Comparison of ENCODE assay signal across 8 cellular contexts in the genomic region with DNA sequence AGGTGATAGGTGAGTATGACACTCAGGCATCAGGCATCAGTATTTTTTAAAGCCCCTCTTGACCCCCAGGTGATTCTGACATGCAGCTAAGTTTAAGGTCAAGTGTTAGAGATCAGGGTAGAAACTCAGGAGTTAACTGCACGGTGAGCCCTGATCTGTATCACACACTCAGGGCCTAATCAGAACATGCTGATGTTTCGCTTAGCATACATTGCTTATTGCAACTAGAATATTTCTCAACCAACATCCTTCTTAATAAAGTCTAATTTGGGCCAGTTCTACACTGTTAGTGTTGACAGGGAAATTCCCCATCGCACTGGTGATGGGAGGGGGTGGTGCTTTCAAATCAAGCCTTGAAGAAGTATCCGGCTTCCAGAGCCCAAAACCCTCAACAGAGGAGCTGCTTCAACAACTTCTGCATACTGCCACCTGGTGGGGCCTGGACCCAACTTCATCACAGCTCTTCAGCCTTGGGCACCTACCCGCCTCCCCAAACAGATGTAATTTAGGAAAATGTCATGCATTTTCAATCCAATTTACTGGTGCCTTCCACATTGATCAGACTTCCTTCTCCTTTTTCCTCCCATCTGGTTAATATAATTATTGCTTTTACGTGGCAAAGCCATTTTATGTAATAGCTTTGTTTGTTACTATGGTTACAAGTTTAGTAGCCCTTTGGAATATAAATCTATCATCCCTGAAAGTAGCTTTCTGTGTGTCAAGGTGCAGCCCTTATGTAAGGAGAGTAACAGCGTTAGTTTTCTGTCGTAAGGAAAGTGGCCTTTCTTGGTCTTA.
DNase-seq lines count a peak whose midpoint lies in the region; ATAC-seq and TF ChIP-seq lines count a peak whose summit lies in the region.

No MANE protein-coding gene starts in this region.

- H3K36me3 ChIP-seq in lung (ENCODE audit: control insufficient read depth in 2 of 2, insufficient read depth in 2 of 2, low read length in 2 of 2), result no peaks in the 10 kb centered on the region

- H3K4me3 ChIP-seq in AG09309 (ENCODE audit: control insufficient read depth, low read depth, low read length), result no peak overlapping the region
- H3K4me3 ChIP-seq in dorsolateral prefrontal cortex, result peak overlapping the region in 27 of 59 donors; percentile 0 to 41 (median 19)
- no peak overlapping the region for H3K4me3 ChIP-seq in lung

- peak; percentile 67 for DNase-seq in AG09309 (ENCODE audit: low read depth)
- DNase-seq in NCI-H526 treated with DMSO at 0.1 percent for 48 hours (lab: John Stamatoyannopoulos, UW), result peak; percentile 70
- peak; percentile 88 to 92 for DNase-seq in activated CD4-positive, alpha-beta T cell treated with anti-CD3 and anti-CD28 coated beads, Interleukin-2, amount 50 U/mL, for 48 hours
- peak; percentile 68 to 92 (median 82) for DNase-seq in dorsolateral prefrontal cortex
- DNase-seq in lung (ENCODE audit: low spot score), result peak; percentile 87
- peak; percentile 74 to 84 (median 80) for DNase-seq in stimulated activated CD4-positive, alpha-beta T cell treated with anti-CD3 and anti-CD28 coated beads, TNF-alpha, amount 100 ng/mL, for 48 hours (ENCODE audit: low read depth in 3 of 3)

- 16 to 23% methylated on average over 8 of the region's 8 CpGs for WGBS in lung, 2 donors

- TF ChIP-seq CTCF in AG09309 (IDR thresholded peaks at IDR 0.05; ENCODE audit: control insufficient read depth, insufficient read depth, low read depth, low read length, missing control alignments), result peak; percentile 84
- TF ChIP-seq CTCF in dorsolateral prefrontal cortex (IDR thresholded peaks at IDR 0.05 in 54 of 56, conservative IDR thresholded peaks at IDR 0.05 in 2 of 56; ENCODE audit: low read depth in 1 of 56, partially characterized antibody in 56 of 56), result peak; percentile 66 to 96 (median 89)
- peak; percentile 73 for TF ChIP-seq CTCF in lung (IDR thresholded peaks at IDR 0.05; ENCODE audit: control extremely low read depth, extremely low read depth)

- no peaks in the 10 kb centered on the region for H3K9me3 ChIP-seq in lung (ENCODE audit: control insufficient read depth in 2 of 2, insufficient read depth in 1 of 2, low read length in 1 of 2)

- intact Hi-C loops in dorsolateral prefrontal cortex (cut with DNase I), result loop anchor here (5.0 to 10.0 kb wide), 3 partner anchors 330 to 918 kb away; no protein-coding TSS in a partner anchor

- H3K27me3 ChIP-seq in dorsolateral prefrontal cortex, result no peaks in the 10 kb centered on the region
- H3K27me3 ChIP-seq in lung (ENCODE audit: control insufficient read depth, insufficient read depth), result no peaks in the 10 kb centered on the region

- ATAC-seq in GM19023 (IDR thresholded peaks at IDR 0.05; ENCODE audit: unreplicated experiment) (peak; percentile 90), HG03354 (IDR thresholded peaks at IDR 0.05; ENCODE audit: poor library complexity, severe bottlenecking, unreplicated experiment) (peak; percentile 92), lung (ENCODE audit: insufficient read depth, low FRiP score) (peak; percentile 87)

- H3K4me1 ChIP-seq in lung (ENCODE audit: control insufficient read depth in 2 of 2, insufficient read depth in 2 of 2, low read length in 2 of 2), result peaks cover 0 to 4% of the 10 kb centered on the region in 2 donors

- H3K27ac ChIP-seq in dorsolateral prefrontal cortex (peak overlapping the region in 53 of 59 donors; percentile 3 to 86 (median 68)), lung (ENCODE audit: low read depth in 1 of 2, low read length in 1 of 2) (peak overlapping the region in 1 of 2 donors; percentile 76)
